13 cellular contexts compared by ENCODE assay signal in the genomic region with DNA sequence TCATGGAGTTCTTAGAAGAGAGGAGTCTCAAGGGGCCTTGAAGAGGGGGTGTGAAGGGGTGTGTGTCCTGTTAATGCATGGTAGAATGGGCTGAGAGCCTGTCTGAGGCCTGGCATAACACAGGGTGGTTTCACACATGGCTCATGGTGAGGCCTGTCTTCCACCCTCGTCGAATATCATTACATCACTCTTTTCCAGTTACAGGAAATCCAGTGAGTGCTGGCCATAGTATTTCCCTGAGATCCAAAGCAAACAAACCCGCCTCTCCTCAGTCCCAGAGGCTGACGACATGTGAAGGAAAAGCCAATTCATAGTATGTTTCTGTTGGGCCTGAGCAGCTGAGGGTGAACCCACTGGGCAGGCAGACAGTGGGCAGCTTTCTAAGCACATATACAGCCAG.
DNase-seq lines count a peak whose midpoint lies in the region; ATAC-seq and TF ChIP-seq lines count a peak whose summit lies in the region.
"Had no signal": no experiment of that assay in that cellular context is flagged by ENCODE, and none has a peak within 500 bp of the region (broad histone marks: within the 10 kb centered on the region; RNA-seq: fewer than 3 reads in every experiment).

No MANE protein-coding gene starts in this region.

- no peaks in the 10 kb centered on the region for H3K36me3 ChIP-seq in ACC112 (ENCODE audit: insufficient read depth, low read length)
- H3K36me3 ChIP-seq in liver (ENCODE audit: control insufficient read depth in 4 of 4, insufficient read depth in 3 of 4, low read depth in 1 of 4, low read length in 3 of 4) = no peaks in the 10 kb centered on the region

- ATAC-seq in GM19328 (IDR thresholded peaks at IDR 0.05; ENCODE audit: unreplicated experiment) = no peak
- no peak for ATAC-seq in CD4-positive, alpha-beta T cell (ENCODE audit: poor library complexity)
- ATAC-seq: activated T-helper 17 cell treated with anti-CD3 and anti-CD28 coated beads, Interleukin-2, amount 50 U/mL, for 72 hours; Panc1 had no signal

- no peaks in the 10 kb centered on the region for H3K4me1 Mint-ChIP-seq in CD4-positive, alpha-beta T cell (ENCODE audit: low read depth)
- H3K4me1 Mint-ChIP-seq: activated T-helper 17 cell treated with anti-CD3 and anti-CD28 coated beads, Interleukin-2, amount 50 U/mL, for 72 hours had no signal

- H3K36me3 Mint-ChIP-seq in CD4-positive, alpha-beta T cell (ENCODE audit: low read depth) = no peaks in the 10 kb centered on the region

- 14% methylated on average over 4 of the region's 4 CpGs for WGBS in liver

- H3K9ac ChIP-seq in liver (ENCODE audit: low read depth in 1 of 2, low read length in 2 of 2) = no peak overlapping the region

- no peak for TF ChIP-seq CTCF in choroid plexus epithelial cell (conservative IDR thresholded peaks at IDR 0.05; ENCODE audit: low read depth, low read length)
- TF ChIP-seq CTCF in liver (IDR thresholded peaks at IDR 0.05; ENCODE audit: low read depth, low read length, missing input control) = no peak
- TF ChIP-seq CTCF in CD4-positive, alpha-beta T cell (IDR thresholded peaks at IDR 0.05) = no peak

- intact Hi-C loops in CD4-positive, alpha-beta T cell (cut with DNase I, micrococcal nuclease) = no loop called here

- H3K4me1 ChIP-seq in ACC112 (ENCODE audit: control insufficient read depth, insufficient read depth, low read length, unreplicated experiment) = peaks cover 14% of the 10 kb centered on the region
- peaks cover 5 to 32% (median 20%) of the 10 kb centered on the region in 4 donors for H3K4me1 ChIP-seq in liver (ENCODE audit: control insufficient read depth in 4 of 4, insufficient read depth in 4 of 4, low read length in 3 of 4)

- CTCF ChIA-PET in CD4-positive, alpha-beta T cell (lab: Charles Lee) = no interaction called here

- no peaks in the 10 kb centered on the region for H3K27me3 Mint-ChIP-seq in CD4-positive, alpha-beta T cell
- H3K27me3 Mint-ChIP-seq: activated T-helper 17 cell treated with anti-CD3 and anti-CD28 coated beads, Interleukin-2, amount 50 U/mL, for 72 hours had no signal

- DNase-seq in NCI-H2029 treated with DMSO at 0.1 percent for 48 hours (lab: John Stamatoyannopoulos, UW) (peak; percentile 91), choroid plexus epithelial cell (ENCODE audit: low read depth) (peak; percentile 86), amygdala (lab: John Stamatoyannopoulos, UW) (no peak)
- DNase-seq in CD4-positive, alpha-beta T cell = no peak
- no peak for DNase-seq in central memory CD4-positive, alpha-beta T cell
- DNase-seq: AML-193; effector CD4-positive, alpha-beta T cell; trophoblast cell had no signal

- no peaks in the 10 kb centered on the region for H3K9me3 ChIP-seq in liver (ENCODE audit: control insufficient read depth in 4 of 4, low read length in 3 of 4)
- no peaks in the 10 kb centered on the region for H3K9me3 ChIP-seq in CD4-positive, alpha-beta T cell (ENCODE audit: control insufficient read depth, low read length)

- peak overlapping the region; percentile 41 for H3K27ac ChIP-seq in ACC112 (ENCODE audit: low read depth, low read length)
- H3K27ac ChIP-seq in liver (ENCODE audit: low read depth in 1 of 2, low read length in 2 of 2) = peak overlapping the region; percentile 63 to 80
- no peak overlapping the region for H3K27ac ChIP-seq in CD4-positive, alpha-beta T cell (ENCODE audit: low read depth, low read length)

- H3K4me3 Mint-ChIP-seq in CD4-positive, alpha-beta T cell = no peak overlapping the region
- H3K4me3 Mint-ChIP-seq: activated T-helper 17 cell treated with anti-CD3 and anti-CD28 coated beads, Interleukin-2, amount 50 U/mL, for 72 hours had no signal

- H3K4me3 ChIP-seq in ACC112 (ENCODE audit: low read depth, low read length) (no peak overlapping the region), choroid plexus epithelial cell (ENCODE audit: low read depth, low read length) (no peak overlapping the region), liver (ENCODE audit: low read depth in 1 of 3, low read length in 3 of 3) (no peak overlapping the region)

- no peaks in the 10 kb centered on the region for H3K9me3 Mint-ChIP-seq in CD4-positive, alpha-beta T cell
- H3K9me3 Mint-ChIP-seq: activated T-helper 17 cell treated with anti-CD3 and anti-CD28 coated beads, Interleukin-2, amount 50 U/mL, for 72 hours had no signal

- POLR2A ChIA-PET in CD4-positive, alpha-beta T cell (lab: Charles Lee) = no interaction called here

- peak in 1 of 2 donors; percentile 64 for TF ChIP-seq RAD21 in liver (IDR thresholded peaks at IDR 0.05)

- peak overlapping the region; percentile 21 for H2AFZ ChIP-seq in ACC112 (ENCODE audit: low read length, unreplicated experiment)

- no peak overlapping the region for H3K27ac Mint-ChIP-seq in CD4-positive, alpha-beta T cell
- H3K27ac Mint-ChIP-seq: activated T-helper 17 cell treated with anti-CD3 and anti-CD28 coated beads, Interleukin-2, amount 50 U/mL, for 72 hours had no signal

- no peaks in the 10 kb centered on the region for H3K79me2 ChIP-seq in ACC112 (ENCODE audit: control insufficient read depth, insufficient read depth, low read length, unreplicated experiment)

- H3K27me3 ChIP-seq in ACC112 (ENCODE audit: insufficient read depth, low read length) (no peaks in the 10 kb centered on the region), liver (ENCODE audit: control insufficient read depth in 4 of 4, insufficient read depth in 4 of 4, low read length in 3 of 4) (no peaks in the 10 kb centered on the region)
- H3K27me3 ChIP-seq in CD4-positive, alpha-beta T cell (ENCODE audit: control insufficient read depth, insufficient read depth, low read length) = no peaks in the 10 kb centered on the region

TF ChIP-seq in liver, 16 proteins besides CTCF, POLR2A, EP300 and RAD21:
- no peak for TF ChIP-seq HNF4G (IDR thresholded peaks at IDR 0.05)
- TF ChIP-seq REST (IDR thresholded peaks at IDR 0.05) = peak; percentile 13
- no peak for TF ChIP-seq FOXA1 (IDR thresholded peaks at IDR 0.05)
- TF ChIP-seq JUND (IDR thresholded peaks at IDR 0.05) = peak; percentile 59 to 71
- no peak for TF ChIP-seq NR2F2 (IDR thresholded peaks at IDR 0.05)
- no peak for TF ChIP-seq TAF1 (conservative IDR thresholded peaks at IDR 0.05)
- TF ChIP-seq ATF3 (IDR thresholded peaks at IDR 0.05) = peak; percentile 75
- no peak for TF ChIP-seq GABPA (IDR thresholded peaks at IDR 0.05 in 1 of 2, conservative IDR thresholded peaks at IDR 0.05 in 1 of 2)
- TF ChIP-seq YY1 (IDR thresholded peaks at IDR 0.05) = peak; percentile 72
- TF ChIP-seq HNF4A (conservative IDR thresholded peaks at IDR 0.05) = peak; percentile 57 to 60
- no peak for TF ChIP-seq ZBTB33 (IDR thresholded peaks at IDR 0.05)
- TF ChIP-seq SP1 (IDR thresholded peaks at IDR 0.05) = peak; percentile 78
- peak; percentile 71 for TF ChIP-seq MAX (IDR thresholded peaks at IDR 0.05)
- peak in 1 of 2 donors; percentile 39 for TF ChIP-seq EGR1 (IDR thresholded peaks at IDR 0.05; ENCODE audit: low read depth in 2 of 2)
- peak; percentile 31 for TF ChIP-seq FOXA2 (IDR thresholded peaks at IDR 0.05)
- TF ChIP-seq RXRA (IDR thresholded peaks at IDR 0.05) = peak; percentile 58 to 75

Comparison
In these comparisons a context has a peak if more than half of its experiments do, and no peak if none do; other contexts are left out.
1. DNase-seq: peak in NCI-H2029 treated with DMSO at 0.1 percent for 48 hours (single experiment) and choroid plexus epithelial cell (single experiment); none in CD4-positive, alpha-beta T cell (0 of 10), amygdala (0 of 56) and central memory CD4-positive, alpha-beta T cell (single experiment).